In genomic region chr17:74601944-74602572, GRCh38 we compare ENCODE assay signal across 8 cellular contexts. TPM values are rescaled to one million over a fixed set of nuclear protein-coding genes. Genes with fewer than 3 reads are reported as not detected.
DNase-seq lines count a peak whose midpoint lies in the region; ATAC-seq and TF ChIP-seq lines count a peak whose summit lies in the region.

No MANE protein-coding gene starts in this region.

- H3K27me3 ChIP-seq in HCT116 (ENCODE audit: insufficient read depth, low read length): peaks cover 64% of the 10 kb centered on the region
- H3K27me3 ChIP-seq in esophagus squamous epithelium: peaks cover 0 to 32% (median 0%) of the 10 kb centered on the region in 4 donors
- H3K27me3 ChIP-seq in parathyroid adenoma (ENCODE audit: control insufficient read depth, insufficient read depth, low read length): no peaks in the 10 kb centered on the region

- H2AFZ ChIP-seq in HCT116 (ENCODE audit: low read depth, low read length, poor library complexity, severe bottlenecking) (no peak overlapping the region), parathyroid adenoma (no peak overlapping the region)

- peak; percentile 94 for TF ChIP-seq RAD21 in HCT116 (IDR thresholded peaks at IDR 0.05; ENCODE audit: low read depth)

- no peaks in the 10 kb centered on the region for H4K20me1 ChIP-seq in HCT116 (ENCODE audit: insufficient read depth)

- H3K4me2 ChIP-seq in HCT116 (ENCODE audit: low read length) (no peak overlapping the region), parathyroid adenoma (ENCODE audit: low read length) (no peak overlapping the region)

- H3K4me3 ChIP-seq in HCT116 (replicated peaks in 1 of 2; ENCODE audit: low read depth in 1 of 2, low read length in 2 of 2) (no peak overlapping the region), esophagus squamous epithelium (no peak overlapping the region), parathyroid adenoma (ENCODE audit: low read depth, low read length) (no peak overlapping the region)

- TF ChIP-seq POLR2A in HCT116 (IDR thresholded peaks at IDR 0.05; ENCODE audit: borderline replicate concordance, extremely low read depth, insufficient read depth, insufficient read length) (no peak), esophagus squamous epithelium (IDR thresholded peaks at IDR 0.05) (no peak)

- intact Hi-C loops in HCT116 (cut with micrococcal nuclease) (loop anchor here (1.0 to 10.0 kb wide), 7 partner anchors 36 to 297 kb away; no protein-coding TSS in a partner anchor), esophagus squamous epithelium (cut with DNase I) (no loop called here)

- POLR2A ChIA-PET in HCT116 (lab: Charles Lee): no interaction called here

- no peak overlapping the region for H3K9ac ChIP-seq in HCT116 (ENCODE audit: low read length)
- no peak overlapping the region for H3K9ac ChIP-seq in parathyroid adenoma

- WGBS in esophagus squamous epithelium, 2 donors: 32 to 37% methylated on average over 11 to 12 of the region's 12 CpGs

- H3K27ac ChIP-seq in HCT116 (ENCODE audit: low read depth, low read length): no peak overlapping the region
- H3K27ac ChIP-seq in esophagus squamous epithelium: no peak overlapping the region
- H3K27ac ChIP-seq in parathyroid adenoma: no peak overlapping the region

- ATAC-seq in HCT116 (peak; percentile 89), GM18498 (IDR thresholded peaks at IDR 0.05; ENCODE audit: unreplicated experiment) (no peak)

- H3K79me2 ChIP-seq in HCT116 (ENCODE audit: insufficient read depth, low read length) (no peaks in the 10 kb centered on the region), parathyroid adenoma (no peaks in the 10 kb centered on the region)

- H3K4me1 ChIP-seq in HCT116 (ENCODE audit: control insufficient read depth in 1 of 2, insufficient read depth in 2 of 2, low read length in 2 of 2) (peaks cover 0 to 8% of the 10 kb centered on the region in 2 experiments; a peak in 1 of 4 replicates), esophagus squamous epithelium (peaks cover 9 to 65% (median 22%) of the 10 kb centered on the region in 3 donors), parathyroid adenoma (no peaks in the 10 kb centered on the region)

- CTCF ChIA-PET in HCT116 (lab: Charles Lee): interaction anchor here (0.6 to 3.1 kb wide), 8 partner anchors 8 to 234 kb away, joined by 3 to 20 read pairs (median 4); partner anchors contain the start of gene GPR142

- no peaks in the 10 kb centered on the region for H3K9me2 ChIP-seq in HCT116 (ENCODE audit: insufficient read depth)

- H3K9me3 ChIP-seq in HCT116 (ENCODE audit: control insufficient read depth in 1 of 2, insufficient read depth in 1 of 2, low read depth in 1 of 2, low read length in 2 of 2): no peaks in the 10 kb centered on the region
- no peaks in the 10 kb centered on the region for H3K9me3 ChIP-seq in esophagus squamous epithelium
- no peaks in the 10 kb centered on the region for H3K9me3 ChIP-seq in parathyroid adenoma (ENCODE audit: control insufficient read depth, low read length)

- RAD21 ChIA-PET in HCT116 (lab: Charles Lee; ENCODE audit: low non-redundant PET in 1 of 2, low total read pairs in 2 of 2, uncharacterized antibody in 2 of 2, unreplicated experiment in 2 of 2): interaction anchor here (0.8 to 1.4 kb wide), 2 partner anchors 125 to 223 kb away, joined by 3 read pairs; no protein-coding TSS in a partner anchor

- peak; percentile 14 for DNase-seq in NCI-H2107 treated with DMSO at 0.1 percent for 48 hours (lab: John Stamatoyannopoulos, UW; ENCODE audit: unreplicated experiment)
- no peak for DNase-seq in NCI-H2107 (lab: John Stamatoyannopoulos, UW)
- DNase-seq in HCT116 (ENCODE audit: low read depth, low spot score): peak; percentile 53
- DNase-seq in SK-N-DZ (ENCODE audit: low spot score): peak; percentile 32
- no peak for DNase-seq in esophagus squamous epithelium (lab: John Stamatoyannopoulos, UW)
- DNase-seq in NCI-H2171 treated with DMSO at 0.1 percent for 48 hours (lab: John Stamatoyannopoulos, UW): no peak

- TF ChIP-seq CTCF in HCT116 (IDR thresholded peaks at IDR 0.05 in 2 of 3, conservative IDR thresholded peaks at IDR 0.05 in 1 of 3; ENCODE audit: borderline replicate concordance in 1 of 3, insufficient read depth in 1 of 3, low read depth in 2 of 3, low read length in 2 of 3): peak; percentile 76 to 95 (median 85)
- TF ChIP-seq CTCF in esophagus squamous epithelium (IDR thresholded peaks at IDR 0.05): peak in 4 of 6 experiments; percentile 45 to 59 (median 48)
- TF ChIP-seq CTCF in parathyroid adenoma (IDR thresholded peaks at IDR 0.05): peak; percentile 27

- no TSS peak for BruUV-seq in HCT116 (replicated peaks; lab: Mats Ljungman, UMichigan)

- no peaks in the 10 kb centered on the region for H3K36me3 ChIP-seq in HCT116 (ENCODE audit: control insufficient read depth in 1 of 2, insufficient read depth in 2 of 2, low read length in 2 of 2)
- no peaks in the 10 kb centered on the region for H3K36me3 ChIP-seq in esophagus squamous epithelium
- H3K36me3 ChIP-seq in parathyroid adenoma (ENCODE audit: control insufficient read depth, insufficient read depth, low read length): no peaks in the 10 kb centered on the region

TF ChIP-seq in HCT116, 20 proteins besides CTCF, POLR2A, EP300 and RAD21:
- TF ChIP-seq SP1 (IDR thresholded peaks at IDR 0.05; ENCODE audit: low read depth): no peak
- no peak for TF ChIP-seq SIN3A (IDR thresholded peaks at IDR 0.05; ENCODE audit: low read depth)
- TF ChIP-seq YY1 (IDR thresholded peaks at IDR 0.05; ENCODE audit: extremely low read depth, insufficient replicate concordance, low read depth, low read length): peak; percentile 7
- no peak for TF ChIP-seq POLR2AphosphoS5 (IDR thresholded peaks at IDR 0.05; ENCODE audit: low read depth, low read length)
- no peak for TF ChIP-seq ZFX (IDR thresholded peaks at IDR 0.05)
- TF ChIP-seq EZH2 (IDR thresholded peaks at IDR 0.05): no peak
- TF ChIP-seq ELF1 (IDR thresholded peaks at IDR 0.05; ENCODE audit: borderline replicate concordance, low read depth): no peak

RNA-seq across cellular contexts. Expression of gene CD300LD, which starts 10.0 kb away (rescaled TPM):
- total RNA-seq in HCT116 (2021; ENCODE audit: unreplicated experiment) (not detected), esophagus squamous epithelium (not detected)
- not detected in 2 replicates for polyA plus RNA-seq in HCT116 (2012)
- polyA plus RNA-seq in SK-N-DZ (2014; cell fraction: cytosol; rRNA removed): not detected in 2 replicates
- not detected in 2 replicates for polyA plus RNA-seq in SK-N-DZ (2014; cell fraction: nucleus; rRNA removed)

RNA-seq across cellular contexts. Expression of gene CD300E, which starts 21.5 kb away (rescaled TPM):
- total RNA-seq in HCT116 (2021; ENCODE audit: unreplicated experiment) (not detected), esophagus squamous epithelium (under 1 TPM; 0.15 to 0.53 (median 0.18) TPM)
- not detected in 2 replicates for polyA plus RNA-seq in HCT116 (2012)
- polyA plus RNA-seq in SK-N-DZ (2014; cell fraction: cytosol; rRNA removed): not detected in 2 replicates
- polyA plus RNA-seq in SK-N-DZ (2014; cell fraction: nucleus; rRNA removed): not detected in 2 replicates

RNA-seq across cellular contexts. Expression of gene CD300H, which starts 34.7 kb away (rescaled TPM):
- total RNA-seq in HCT116 (2021; ENCODE audit: unreplicated experiment) (not detected), esophagus squamous epithelium (not detected)
- 0.30 TPM in 1 of 2 replicates, not detected in the other for polyA plus RNA-seq in HCT116 (2012)
- polyA plus RNA-seq in SK-N-DZ (2014; cell fraction: cytosol; rRNA removed): not detected in 2 replicates
- polyA plus RNA-seq in SK-N-DZ (2014; cell fraction: nucleus; rRNA removed): not detected in 2 replicates

RNA-seq across cellular contexts. Expression of gene CD300C, which starts 56.1 kb away (rescaled TPM):
- total RNA-seq in HCT116 (2021; ENCODE audit: unreplicated experiment) (0.15 TPM), esophagus squamous epithelium (under 1 TPM in 3 of 4 donors, not detected in 1; 0.18 to 0.76 (median 0.42) TPM)
- polyA plus RNA-seq in HCT116 (2012): 0.38 and 0.45 TPM in 2 replicates
- not detected in 2 replicates for polyA plus RNA-seq in SK-N-DZ (2014; cell fraction: cytosol; rRNA removed)
- not detected in 2 replicates for polyA plus RNA-seq in SK-N-DZ (2014; cell fraction: nucleus; rRNA removed)

Comparison
In these comparisons a context has a peak if more than half of its experiments do, and no peak if none do; other contexts are left out.
1. DNase-seq: peak in NCI-H2107 treated with DMSO at 0.1 percent for 48 hours (single experiment), HCT116 (single experiment) and SK-N-DZ (single experiment); none in NCI-H2107 (single experiment), esophagus squamous epithelium (single experiment) and NCI-H2171 treated with DMSO at 0.1 percent for 48 hours (single experiment).
2. CTCF ChIP-seq: peak in every context shown above with its lines; median percentile 85 in HCT116; 48 in esophagus squamous epithelium; 27 in parathyroid adenoma.